In the genomic region with DNA sequence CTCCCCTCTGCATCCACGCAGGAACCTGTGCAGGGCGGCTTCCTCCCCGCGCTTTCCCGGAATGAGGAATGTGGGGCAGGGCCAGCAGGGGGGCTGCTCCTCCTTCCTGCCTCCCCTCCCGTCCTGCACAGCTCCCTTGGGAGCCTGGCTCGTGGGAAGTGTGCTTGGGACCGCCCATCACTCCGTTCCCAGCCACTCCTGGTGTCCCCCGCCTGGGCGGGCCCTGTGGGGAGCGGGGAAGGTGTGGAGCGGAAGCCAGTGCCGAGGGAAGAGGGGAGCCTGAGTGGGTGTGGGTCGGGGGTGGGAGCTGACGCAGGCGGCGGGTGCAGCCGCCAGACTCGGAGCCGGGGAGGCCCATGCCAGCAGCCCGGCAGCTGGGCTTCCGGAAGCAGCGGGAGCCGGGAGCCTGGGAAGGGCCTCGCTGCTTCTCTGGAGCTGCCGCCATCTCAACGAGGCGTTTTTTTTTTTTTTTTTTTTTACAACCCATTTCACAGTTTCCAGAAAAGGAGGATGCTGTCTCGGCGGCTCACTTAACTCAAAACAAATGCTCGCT, we compare ENCODE assay signal across 8 cellular contexts.
DNase-seq lines count a peak whose midpoint lies in the region; TF ChIP-seq lines count a peak whose summit lies in the region.

No MANE protein-coding gene starts in this region.

- no peak for TF ChIP-seq CTCF in GM13977 (IDR thresholded peaks at IDR 0.05; ENCODE audit: extremely low read depth, insufficient read depth, missing control alignments)

- DNase-seq in AG08395 (ENCODE audit: low spot score) (peak; percentile 78), NCI-H1048 (lab: John Stamatoyannopoulos, UW) (peak; percentile 66), amygdala (lab: John Stamatoyannopoulos, UW) (peak in 43 of 56 donors; percentile 13 to 80 (median 54)), hepatic stellate cell (ENCODE audit: low spot score) (peak; percentile 95), GM13977 (ENCODE audit: low spot score) (no peak), NOMO-1 (lab: John Stamatoyannopoulos, UW; ENCODE audit: unreplicated experiment in 2 of 2) (no peak)
- no peak for DNase-seq in activated CD8-positive, alpha-beta memory T cell treated with anti-CD3 and anti-CD28 coated beads, Interleukin-2, amount 50 U/mL, for 4 hours

- peak overlapping the region in 3 of 7 experiments; percentile 6 to 28 (median 21) for H3K4me3 ChIP-seq in skin epidermis

- in situ Hi-C loops in GM13977 (cut with MboI; ENCODE audit: low pct_unique_long_range_greater_than_20kb, low sequenced_read_pairs, unreplicated experiment), result no loop called here

- peak overlapping the region; percentile 27 to 98 (median 90) for H3K27ac ChIP-seq in skin epidermis

Comparison
In these comparisons a context has a peak if more than half of its experiments do, and no peak if none do; other contexts are left out.
1. DNase-seq: peak in AG08395 (single experiment), NCI-H1048 (single experiment), amygdala (43 of 56) and hepatic stellate cell (single experiment); none in GM13977 (single experiment), activated CD8-positive, alpha-beta memory T cell treated with anti-CD3 and anti-CD28 coated beads, Interleukin-2, amount 50 U/mL, for 4 hours (single experiment) and NOMO-1 (0 of 2).